Comparison of ENCODE assay signal across 3 cellular contexts in genomic region chr19:48786422-48786821, GRCh38. TPM values are rescaled to one million over a fixed set of nuclear protein-coding genes. Genes with fewer than 3 reads are reported as not detected.
"Had no signal": no experiment of that assay in that cellular context is flagged by ENCODE, and none has a peak within 500 bp of the region (broad histone marks: within the 10 kb centered on the region; RNA-seq: fewer than 3 reads in every experiment).

No MANE protein-coding gene starts in this region.

RNA-seq across cellular contexts. Expression of gene FGF21, which starts 31.1 kb away (rescaled TPM):
- total RNA-seq: GM23248, H4, HFFc6 had no signal
- polyA plus RNA-seq: GM23248 had no signal

RNA-seq across cellular contexts. Expression of gene FUT1, which starts 34.0 kb away (rescaled TPM):
- total RNA-seq: GM23248 had no signal
- polyA plus RNA-seq: GM23248 had no signal

RNA-seq across cellular contexts. Expression of gene IZUMO1, which starts 39.7 kb away (rescaled TPM):
- total RNA-seq: GM23248, H4, HFFc6 had no signal
- polyA plus RNA-seq: GM23248 had no signal

RNA-seq across cellular contexts. Expression of gene RASIP1, which starts 46.0 kb away (rescaled TPM):
- total RNA-seq: GM23248 had no signal
